1 cellular context compared by ENCODE assay signal in genomic region chr14:105748204-105748578, GRCh38.
TF ChIP-seq lines count a peak whose summit lies in the region.

No MANE protein-coding gene starts in this region.

TF ChIP-seq in GM23338, 12 proteins besides CTCF, POLR2A, EP300 and RAD21 (continued from another document):
- TF ChIP-seq ZNF462 (CRISPR knock-in tag; IDR thresholded peaks at IDR 0.05) (no peak), EZH2phosphoT487 (IDR thresholded peaks at IDR 0.05; ENCODE audit: unreplicated experiment) (no peak), EZH2 (IDR thresholded peaks at IDR 0.05; ENCODE audit: low read depth, unreplicated experiment) (no peak), STAT1 (IDR thresholded peaks at IDR 0.05; ENCODE audit: unreplicated experiment) (no peak), JUNB (IDR thresholded peaks at IDR 0.05; ENCODE audit: unreplicated experiment) (no peak)
TF ChIP-seq in GM23338: peak in this region for 0.
